ENCODE assay signal across 19 cellular contexts in the genomic region with DNA sequence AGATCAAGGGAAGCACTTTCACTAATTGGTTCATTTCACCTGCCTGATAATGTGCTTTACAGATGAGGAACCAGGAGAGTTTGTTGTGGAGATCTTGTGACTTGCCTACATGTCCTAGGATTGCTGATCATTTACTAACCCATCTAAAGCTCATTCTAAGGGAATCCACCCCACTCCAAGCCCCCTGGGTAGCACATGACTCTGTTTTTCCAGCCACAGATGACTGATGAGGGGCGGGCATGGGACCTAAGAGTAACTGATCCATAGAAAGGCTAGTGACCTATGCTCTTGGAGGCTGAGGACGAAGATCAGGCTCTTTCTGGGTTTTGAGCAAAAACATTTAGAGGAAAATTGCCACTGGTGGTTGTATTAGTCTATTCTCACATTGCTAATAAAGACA.
A peak's percentile ranks its signal among the peaks of the same experiment; 100 is the strongest.
DNase-seq lines count a peak whose midpoint lies in the region; ATAC-seq and TF ChIP-seq lines count a peak whose summit lies in the region.
"Had no signal": no experiment of that assay in that cellular context is flagged by ENCODE, and none has a peak within 500 bp of the region (broad histone marks: within the 10 kb centered on the region; RNA-seq: fewer than 3 reads in every experiment).

No MANE protein-coding gene starts in this region.

- H3K4me3 ChIP-seq in OCI-LY3 (ENCODE audit: low read length) (peak overlapping the region; percentile 27; the same call in 1 of the 2 replicates), A673 (ENCODE audit: low read depth, low read length, poor library complexity, severe bottlenecking) (no peak overlapping the region), SJCRH30 (no peak overlapping the region)
- H3K4me3 ChIP-seq: breast epithelium had no signal

- peaks cover 18% of the 10 kb centered on the region for H3K27me3 ChIP-seq in OCI-LY3 (ENCODE audit: low read depth, low read length)
- no peaks in the 10 kb centered on the region for H3K27me3 ChIP-seq in A673 (replicated peaks; ENCODE audit: insufficient read depth, low read depth, low read length, poor library complexity)
- no peaks in the 10 kb centered on the region for H3K27me3 ChIP-seq in SJCRH30

- peaks cover 22% of the 10 kb centered on the region for H3K4me1 ChIP-seq in OCI-LY3 (ENCODE audit: low read length)
- H3K4me1 ChIP-seq in A673 (ENCODE audit: insufficient read depth, low read length, poor library complexity, severe bottlenecking) = no peaks in the 10 kb centered on the region
- no peaks in the 10 kb centered on the region for H3K4me1 ChIP-seq in SJCRH30
- H3K4me1 ChIP-seq: breast epithelium had no signal

- H3K27ac ChIP-seq in OCI-LY3 (ENCODE audit: low read length) (peak overlapping the region; percentile 71), A673 (ENCODE audit: low read depth, low read length, poor library complexity, severe bottlenecking) (no peak overlapping the region), SJCRH30 (no peak overlapping the region)
- H3K27ac ChIP-seq: breast epithelium had no signal

- H3K79me2 ChIP-seq in OCI-LY3 (ENCODE audit: low read length) = no peaks in the 10 kb centered on the region

- ATAC-seq in GM18867 (IDR thresholded peaks at IDR 0.05; ENCODE audit: unreplicated experiment) = peak; percentile 8
- ATAC-seq in GM21423 (IDR thresholded peaks at IDR 0.05; ENCODE audit: unreplicated experiment) = peak; percentile 22
- peak; percentile 27 for ATAC-seq in HG02973 (IDR thresholded peaks at IDR 0.05; ENCODE audit: unreplicated experiment)
- ATAC-seq: left colon; naive thymus-derived CD4-positive, alpha-beta T cell; right cardiac atrium had no signal

- no TSS peak for BruUV-seq in A673 (replicated peaks; lab: Mats Ljungman, UMichigan)

- H3K9me3 ChIP-seq in OCI-LY3 (ENCODE audit: insufficient read depth, low read length) = peaks cover 7% of the 10 kb centered on the region; the same call in 1 of the 2 replicates
- no peaks in the 10 kb centered on the region for H3K9me3 ChIP-seq in A673 (ENCODE audit: low read depth, low read length, poor library complexity, severe bottlenecking)
- H3K9me3 ChIP-seq in SJCRH30 (replicated peaks) = no peaks in the 10 kb centered on the region
- H3K9me3 ChIP-seq: breast epithelium had no signal

- intact Hi-C loops in A673 (cut with micrococcal nuclease; ENCODE audit: unreplicated experiment) = no loop called here

- H3K36me3 ChIP-seq in OCI-LY3 (replicated peaks; ENCODE audit: low read depth, low read length) (peaks cover 7% of the 10 kb centered on the region), A673 (ENCODE audit: insufficient read depth, low read length, poor library complexity, severe bottlenecking) (no peaks in the 10 kb centered on the region), SJCRH30 (no peaks in the 10 kb centered on the region)
- H3K36me3 ChIP-seq: breast epithelium had no signal

- DNase-seq in NCI-H2081 treated with DMSO at 0.1 percent for 48 hours (lab: John Stamatoyannopoulos, UW) (no peak), SHP77 treated with DMSO at 0.1 percent for 48 hours (lab: John Stamatoyannopoulos, UW) (no peak), A673 (ENCODE audit: low spot score) (no peak), SJCRH30 (no peak)
- DNase-seq: activated CD4-positive, alpha-beta T cell treated with anti-CD3 and anti-CD28 coated beads, Interleukin-2, amount 50 U/mL, for 48 hours; activated gamma-delta T cell treated with Interleukin-2 at 50 U/mL for 16 hours; DMS79 treated with DMSO at 0.1 percent for 48 hours; HFFc6; left colon; naive thymus-derived CD4-positive, alpha-beta T cell; NCI-H1092; NCI-H510A treated with DMSO at 0.1 percent for 48 hours; right cardiac atrium; RPMI8226 had no signal

- peak overlapping the region; percentile 50 for H3K4me2 ChIP-seq in OCI-LY3 (ENCODE audit: low read length)

- POLR2A ChIA-PET in A673 (lab: Charles Lee; ENCODE audit: low non-redundant PET) = no interaction called here

- H2AFZ ChIP-seq in OCI-LY3 (ENCODE audit: low read depth, low read length) = no peak overlapping the region

- CTCF ChIA-PET in A673 (lab: Charles Lee) = no interaction called here

- peak overlapping the region; percentile 29; the same call in 1 of the 2 replicates for H3K9ac ChIP-seq in OCI-LY3 (ENCODE audit: low read length)

- H4K20me1 ChIP-seq in OCI-LY3 (ENCODE audit: insufficient read depth, low read length) = no peaks in the 10 kb centered on the region

- TF ChIP-seq CTCF in OCI-LY3 (IDR thresholded peaks at IDR 0.05; ENCODE audit: low read depth, low read length) = no peak
- TF ChIP-seq CTCF in A673 (conservative IDR thresholded peaks at IDR 0.05; ENCODE audit: low read depth, low read length) = no peak
